17 cellular contexts compared by ENCODE assay signal in the genomic region with DNA sequence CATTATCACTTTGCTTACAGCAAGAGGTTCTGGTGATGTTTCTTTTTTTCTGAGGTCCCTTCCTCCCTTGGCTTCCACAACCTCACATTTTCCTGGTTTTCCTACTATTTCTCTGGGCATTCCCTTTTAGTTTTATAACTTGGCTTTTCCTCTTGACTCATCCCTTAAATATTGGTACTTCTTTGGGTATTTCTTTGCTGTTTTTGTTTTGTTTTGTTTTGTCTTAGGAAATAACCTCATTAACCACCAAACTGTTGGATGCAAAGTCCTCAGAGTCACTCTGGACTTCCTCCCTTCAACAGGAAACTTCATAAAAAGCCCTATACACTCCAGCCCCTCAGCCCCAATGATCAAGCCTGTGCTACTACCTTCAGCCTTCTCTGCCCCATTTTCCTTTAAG.
"Had no signal": no experiment of that assay in that cellular context is flagged by ENCODE, and none has a peak within 500 bp of the region (broad histone marks: within the 10 kb centered on the region; RNA-seq: fewer than 3 reads in every experiment).

No MANE protein-coding gene starts in this region.

- H3K4me3 Mint-ChIP-seq: natural killer cell, neural crest cell had no signal

- H3K27ac Mint-ChIP-seq: natural killer cell had no signal

- H3K27me3 ChIP-seq: gastroesophageal sphincter, stomach, transverse colon had no signal

- H3K36me3 ChIP-seq: gastroesophageal sphincter, stomach, thoracic aorta, transverse colon had no signal

- H3K27ac ChIP-seq: gastroesophageal sphincter, skin epidermis, stomach, thoracic aorta, transverse colon had no signal

- H3K4me3 ChIP-seq: gastroesophageal sphincter, mucosa of descending colon, skin epidermis, stomach, thoracic aorta, transverse colon had no signal

- DNase-seq: effector memory CD4-positive, alpha-beta T cell; glutamatergic neuron; islet precursor cell; mucosa of descending colon; natural killer cell; posterior cingulate gyrus; stimulated activated naive CD4-positive, alpha-beta T cell; stomach; substantia nigra; transverse colon had no signal

- H3K9me3 ChIP-seq: gastroesophageal sphincter, mucosa of descending colon, stomach, thoracic aorta, transverse colon had no signal

- H3K4me1 ChIP-seq: gastroesophageal sphincter, stomach, transverse colon had no signal

- H3K9me3 Mint-ChIP-seq: natural killer cell, neural crest cell had no signal

- H3K36me3 Mint-ChIP-seq: natural killer cell had no signal

- ATAC-seq: esophagus mucosa, gastroesophageal sphincter, left lobe of liver, mucosa of descending colon, natural killer cell, sciatic nerve had no signal

- H3K4me1 Mint-ChIP-seq: neural crest cell had no signal
